In genomic region chr6:43773050-43773956, GRCh38 we compare ENCODE assay signal across 1 cellular context.
TF ChIP-seq lines count a peak whose summit lies in the region.

No MANE protein-coding gene starts in this region.

TF ChIP-seq in K562, 482 proteins besides CTCF, POLR2A, EP300 and RAD21 (continued from another document and continues in another):
- TF ChIP-seq ETS1 (conservative IDR thresholded peaks at IDR 0.05; ENCODE audit: control insufficient read depth, low read depth, low read length) (no peak), CREBBP (IDR thresholded peaks at IDR 0.05; ENCODE audit: low read depth, low read length) (no peak), PML (IDR thresholded peaks at IDR 0.05; ENCODE audit: low read length) (no peak), BRD4 (IDR thresholded peaks at IDR 0.05) (no peak), BHLHE40 (IDR thresholded peaks at IDR 0.05; ENCODE audit: low read length) (no peak), SRF (CRISPR knock-in tag; IDR thresholded peaks at IDR 0.05) (peak in 1 of 2 experiments; percentile 21; a peak in 1 of 4 replicates), BACH1 (tag; IDR thresholded peaks at IDR 0.05) (no peak), ZBTB40 (IDR thresholded peaks at IDR 0.05) (peak; percentile 51; the same call in 1 of the 2 replicates), ZBTB40 (CRISPR knock-in tag; IDR thresholded peaks at IDR 0.05) (no peak), PRPF4 (IDR thresholded peaks at IDR 0.05; ENCODE audit: insufficient read depth, low read depth, low read length, poor library complexity, severe bottlenecking) (no peak), FIP1L1 (IDR thresholded peaks at IDR 0.05; ENCODE audit: low read depth, low read length, poor library complexity, severe bottlenecking) (no peak), PHB (CRISPR knock-in tag; IDR thresholded peaks at IDR 0.05) (0 out of 2 replicates have a peak, but pooled peaks have one; percentile 9), SETDB1 (IDR thresholded peaks at IDR 0.05; ENCODE audit: low read length) (no peak), FOXA1 (IDR thresholded peaks at IDR 0.05; ENCODE audit: borderline replicate concordance) (no peak), L3MBTL2 (IDR thresholded peaks at IDR 0.05) (peak; percentile 59; the same call in 1 of the 2 replicates), MYNN (IDR thresholded peaks at IDR 0.05) (peak; percentile 88), MYNN (CRISPR knock-in tag; IDR thresholded peaks at IDR 0.05) (no peak), ZBTB9 (CRISPR knock-in tag; IDR thresholded peaks at IDR 0.05) (no peak), E2F1 (CRISPR knock-in tag; IDR thresholded peaks at IDR 0.05) (peak; percentile 27; the same call in 1 of the 2 replicates), HDAC8 (tag; IDR thresholded peaks at IDR 0.05) (no peak), BRD9 (IDR thresholded peaks at IDR 0.05; ENCODE audit: low read depth, partially characterized antibody) (no peak), MGA (IDR thresholded peaks at IDR 0.05) (no peak), ZNF431 (CRISPR knock-in tag; IDR thresholded peaks at IDR 0.05) (no peak), MTA1 (IDR thresholded peaks at IDR 0.05; ENCODE audit: borderline replicate concordance) (no peak; the same call in 1 of the 2 replicates), ZNF3 (CRISPR knock-in tag; IDR thresholded peaks at IDR 0.05) (no peak), RFX1 (IDR thresholded peaks at IDR 0.05) (no peak), KLF13 (tag; IDR thresholded peaks at IDR 0.05; ENCODE audit: borderline replicate concordance, low read depth) (0 out of 2 replicates have a peak, but pooled peaks have one; percentile 74), SPI1 (IDR thresholded peaks at IDR 0.05; ENCODE audit: borderline replicate concordance, low read depth, low read length) (no peak), NKRF (IDR thresholded peaks at IDR 0.05; ENCODE audit: borderline replicate concordance) (peak; percentile 89), ZSCAN32 (CRISPR knock-in tag; IDR thresholded peaks at IDR 0.05) (0 out of 2 replicates have a peak, but pooled peaks have one; percentile 2)
